24 cellular contexts compared by ENCODE assay signal in genomic region chr1:87362063-87362833, GRCh38.
"Had no signal": no experiment of that assay in that cellular context is flagged by ENCODE, and none has a peak within 500 bp of the region (broad histone marks: within the 10 kb centered on the region; RNA-seq: fewer than 3 reads in every experiment).

No MANE protein-coding gene starts in this region.

- H3K36me3 ChIP-seq: esophagus muscularis mucosa, left ventricle myocardium inferior, stomach, thoracic aorta, transverse colon had no signal

- H3K27ac Mint-ChIP-seq: dendritic cell treated with granulocyte-macrophage colony-stimulating factor and Interleukin-4, amounts not matched to agents 40 ng/mL and 50 ng/mL, for 4 days; effector memory CD8-positive, alpha-beta T cell; naive B cell; nephron; stimulated activated naive B cell treated with anti-CD40 and anti-IgM and Interleukin-4, amounts not matched to agents 10 μg/mL and 1 μg/mL and 100 μg/mL, for 72 hours had no signal

- H3K27ac ChIP-seq: epithelial cell of prostate, esophagus muscularis mucosa, gastroesophageal sphincter, left ventricle myocardium inferior, psoas muscle, skin epidermis, stomach, thoracic aorta, transverse colon had no signal

- H3K4me3 Mint-ChIP-seq: dendritic cell treated with granulocyte-macrophage colony-stimulating factor and Interleukin-4, amounts not matched to agents 40 ng/mL and 50 ng/mL, for 4 days; effector memory CD8-positive, alpha-beta T cell; immature natural killer cell; naive B cell; nephron; stimulated activated naive B cell treated with anti-CD40 and anti-IgM and Interleukin-4, amounts not matched to agents 10 μg/mL and 1 μg/mL and 100 μg/mL, for 72 hours had no signal

- H3K9me3 ChIP-seq: esophagus muscularis mucosa, psoas muscle, stomach, thoracic aorta, transverse colon had no signal

- H3K4me3 ChIP-seq: esophagus muscularis mucosa, gastroesophageal sphincter, left ventricle myocardium inferior, lung, psoas muscle, skin epidermis, stomach, thoracic aorta, transverse colon had no signal

- FAIRE-seq: keratinocyte had no signal

- H3K4me1 Mint-ChIP-seq: immature natural killer cell; naive B cell; nephron; stimulated activated naive B cell treated with anti-CD40 and anti-IgM and Interleukin-4, amounts not matched to agents 10 μg/mL and 1 μg/mL and 100 μg/mL, for 72 hours had no signal

- ATAC-seq: effector memory CD8-positive, alpha-beta T cell; gastroesophageal sphincter; psoas muscle; sciatic nerve; stimulated activated naive B cell treated with anti-CD40 and anti-IgM and Interleukin-4, amounts not matched to agents 10 μg/mL and 1 μg/mL and 100 μg/mL, for 72 hours had no signal

- H3K4me1 ChIP-seq: gastroesophageal sphincter, psoas muscle, stomach, transverse colon had no signal

- DNase-seq: effector memory CD8-positive, alpha-beta T cell; glutamatergic neuron; immature natural killer cell; left ventricle myocardium inferior; mesenchymal stem cell; naive B cell; psoas muscle; retina; stimulated activated CD4-positive, alpha-beta T cell treated with anti-CD3 and anti-CD28 coated beads, Interleukin-2, amount 100 ng/mL, for 24 hours; stimulated activated CD4-positive, alpha-beta T cell treated with anti-CD3 and anti-CD28 coated beads, Interleukin-4, amount 100 ng/mL, for 4 hours; stimulated activated naive B cell treated with anti-CD40 and anti-IgM and Interleukin-4, amounts not matched to agents 10 μg/mL and 1 μg/mL and 100 μg/mL, for 72 hours; stomach; substantia nigra; transverse colon had no signal

- H3K36me3 Mint-ChIP-seq: naive B cell had no signal

- H3K27me3 Mint-ChIP-seq: dendritic cell treated with granulocyte-macrophage colony-stimulating factor and Interleukin-4, amounts not matched to agents 40 ng/mL and 50 ng/mL, for 4 days; naive B cell; stimulated activated naive B cell treated with anti-CD40 and anti-IgM and Interleukin-4, amounts not matched to agents 10 μg/mL and 1 μg/mL and 100 μg/mL, for 72 hours had no signal

- H3K27me3 ChIP-seq: esophagus muscularis mucosa, gastroesophageal sphincter, stomach, transverse colon had no signal

- H3K9me3 Mint-ChIP-seq: dendritic cell treated with granulocyte-macrophage colony-stimulating factor and Interleukin-4, amounts not matched to agents 40 ng/mL and 50 ng/mL, for 4 days; effector memory CD8-positive, alpha-beta T cell; immature natural killer cell had no signal
